16 cellular contexts compared by ENCODE assay signal in the genomic region with DNA sequence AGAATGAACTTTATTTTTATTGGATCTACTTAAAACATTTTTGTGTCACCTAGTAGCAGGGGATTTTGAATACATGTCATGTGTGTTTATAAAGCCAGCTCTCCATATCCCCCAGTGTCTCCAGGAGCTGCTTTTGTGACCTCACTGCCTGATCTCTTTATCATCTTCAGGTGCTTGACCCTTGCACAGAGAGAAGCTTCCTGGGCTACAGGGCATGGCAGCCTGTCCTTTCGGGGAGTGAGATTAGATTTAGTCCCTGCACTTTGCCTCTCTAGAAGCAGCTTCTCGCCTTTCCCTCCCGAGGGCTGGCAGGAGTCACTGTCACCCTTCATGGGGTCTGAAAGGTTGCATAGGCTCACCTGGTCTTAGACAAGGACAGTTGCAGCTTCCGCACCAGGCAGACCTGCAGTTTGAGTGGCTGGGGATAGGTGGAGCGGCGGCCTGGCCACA. TPM values are rescaled to one million over a fixed set of nuclear protein-coding genes. Genes with fewer than 3 reads are reported as not detected.
DNase-seq lines count a peak whose midpoint lies in the region; ATAC-seq and TF ChIP-seq lines count a peak whose summit lies in the region.
"Had no signal": no experiment of that assay in that cellular context is flagged by ENCODE, and none has a peak within 500 bp of the region (broad histone marks: within the 10 kb centered on the region; RNA-seq: fewer than 3 reads in every experiment).

No MANE protein-coding gene starts in this region.

- no peaks in the 10 kb centered on the region for H3K9me3 ChIP-seq in osteoblast (ENCODE audit: low read depth, low read length)

- no peak overlapping the region for H2AFZ ChIP-seq in osteoblast (ENCODE audit: low read length)

- peaks cover 51% of the 10 kb centered on the region for H3K36me3 ChIP-seq in osteoblast (ENCODE audit: insufficient read depth, low read length)

- TF ChIP-seq CTCF in dorsolateral prefrontal cortex (IDR thresholded peaks at IDR 0.05 in 54 of 56, conservative IDR thresholded peaks at IDR 0.05 in 2 of 56; ENCODE audit: low read depth in 1 of 56, partially characterized antibody in 56 of 56) (no peak), osteoblast (IDR thresholded peaks at IDR 0.05; ENCODE audit: extremely low read depth, low read depth, low read length) (no peak)

- peaks cover 23% of the 10 kb centered on the region for H3K4me1 ChIP-seq in osteoblast (ENCODE audit: insufficient read depth, low read length)

- H3K27me3 ChIP-seq in dorsolateral prefrontal cortex (no peaks in the 10 kb centered on the region), osteoblast (ENCODE audit: insufficient read depth, low read length) (no peaks in the 10 kb centered on the region)

- ATAC-seq in GM21619 (IDR thresholded peaks at IDR 0.05; ENCODE audit: unreplicated experiment) = no peak
- no peak for ATAC-seq in GM18520 (IDR thresholded peaks at IDR 0.05; ENCODE audit: unreplicated experiment)

- peak overlapping the region; percentile 8 for H3K27ac Mint-ChIP-seq in T-helper 2 cell treated with Interferon-gamma antibody and Interleukin-4, amounts not matched to agents 5 μg/mL and 100 μg/mL, for 36 hours

- peaks cover 14% of the 10 kb centered on the region for H4K20me1 ChIP-seq in osteoblast (ENCODE audit: insufficient read depth, low read length)

- no peaks in the 10 kb centered on the region for H3K27me3 Mint-ChIP-seq in T-helper 2 cell treated with Interferon-gamma antibody and Interleukin-4, amounts not matched to agents 5 μg/mL and 100 μg/mL, for 36 hours (ENCODE audit: low read depth)

- peaks cover 16% of the 10 kb centered on the region for H3K79me2 ChIP-seq in osteoblast (ENCODE audit: insufficient read depth, low read length)

- H3K4me1 Mint-ChIP-seq in T-helper 2 cell treated with Interferon-gamma antibody and Interleukin-4, amounts not matched to agents 5 μg/mL and 100 μg/mL, for 36 hours (ENCODE audit: low read depth) = peaks cover 15% of the 10 kb centered on the region

- no peaks in the 10 kb centered on the region for H3K9me3 Mint-ChIP-seq in T-helper 2 cell treated with Interferon-gamma antibody and Interleukin-4, amounts not matched to agents 5 μg/mL and 100 μg/mL, for 36 hours

- DNase-seq in T-helper 2 cell treated with Interferon-gamma antibody and Interleukin-4, amounts not matched to agents 5 μg/mL and 100 μg/mL, for 36 hours (ENCODE audit: low spot score) = no peak
- DNase-seq in T-helper 2 cell = no peak
- peak; percentile 53 for DNase-seq in HuH-7 (ENCODE audit: low spot score)
- DNase-seq in dorsolateral prefrontal cortex = no peak
- no peak for DNase-seq in osteoblast (ENCODE audit: insufficient read length, low spot score, missing footprints)
- no peak for DNase-seq in NCI-H187 (lab: John Stamatoyannopoulos, UW)
- DNase-seq: activated T-cell treated with anti-CD3 and anti-CD28 coated beads, Interleukin-2, amount 50 U/mL, for 48 hours; NCI-H1105 treated with DMSO at 0.1 percent for 48 hours; NCI-H2171; stimulated activated naive CD4-positive, alpha-beta T cell had no signal

- no peak overlapping the region for H3K4me3 Mint-ChIP-seq in T-helper 2 cell treated with Interferon-gamma antibody and Interleukin-4, amounts not matched to agents 5 μg/mL and 100 μg/mL, for 36 hours

- intact Hi-C loops in dorsolateral prefrontal cortex (cut with DNase I) = loop anchor here (2.0 to 5.0 kb wide), 4 partner anchors 42 to 169 kb away; a partner anchor contains a TSS

- H3K36me3 Mint-ChIP-seq in T-helper 2 cell treated with Interferon-gamma antibody and Interleukin-4, amounts not matched to agents 5 μg/mL and 100 μg/mL, for 36 hours (ENCODE audit: low read depth) = peaks cover 49% of the 10 kb centered on the region

- H3K4me2 ChIP-seq in osteoblast (ENCODE audit: insufficient read depth, low read length) = peak overlapping the region; percentile 32

- H3K4me3 ChIP-seq in dorsolateral prefrontal cortex = no peak overlapping the region
- H3K4me3 ChIP-seq in osteoblast (ENCODE audit: insufficient read depth, low read length) = no peak overlapping the region
- H3K4me3 ChIP-seq: coronary artery had no signal

- H3K27ac ChIP-seq in dorsolateral prefrontal cortex (peak overlapping the region in 37 of 59 donors; percentile 4 to 84 (median 58)), osteoblast (ENCODE audit: low read depth, low read length) (no peak overlapping the region)
- H3K27ac ChIP-seq: C4-2B, epithelial cell of prostate, HL-60 had no signal

RNA-seq across cellular contexts. Expression of a gene that starts 42.7 kb away (rescaled TPM):
- total RNA-seq in dorsolateral prefrontal cortex (10 to 100 TPM; 40.3 to 89.2 (median 57.6) TPM), osteoblast (34.4 and 39.5 TPM in 2 replicates)
